Comparison of ENCODE assay signal across 23 cellular contexts in the genomic region with DNA sequence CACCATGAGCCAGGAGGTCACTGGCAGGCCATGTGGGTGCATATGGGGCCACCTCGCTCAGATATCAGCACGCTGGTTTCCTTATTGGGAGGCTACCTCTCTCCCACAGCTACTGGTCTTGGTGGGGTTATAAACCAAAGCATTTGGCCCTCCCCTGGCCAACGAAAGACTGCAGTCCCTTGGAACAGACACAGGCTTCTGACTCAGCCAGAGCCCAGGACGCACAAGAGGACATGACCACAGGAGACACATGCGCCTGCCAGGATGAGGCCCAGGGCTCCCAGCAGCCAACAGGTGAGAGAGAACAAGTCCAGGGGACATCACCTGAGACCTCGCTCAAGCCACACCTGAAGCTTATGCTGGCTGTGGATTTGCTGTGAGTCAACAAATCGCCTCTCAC. TPM values are rescaled to one million over a fixed set of nuclear protein-coding genes. Genes with fewer than 3 reads are reported as not detected.
DNase-seq lines count a peak whose midpoint lies in the region; ATAC-seq and TF ChIP-seq lines count a peak whose summit lies in the region.
"Had no signal": no experiment of that assay in that cellular context is flagged by ENCODE, and none has a peak within 500 bp of the region (broad histone marks: within the 10 kb centered on the region; RNA-seq: fewer than 3 reads in every experiment).

No MANE protein-coding gene starts in this region.

- ATAC-seq in activated T-helper 17 cell treated with anti-CD3 and anti-CD28 coated beads, Interleukin-2, amount 50 U/mL, for 72 hours (replicated peaks): no peak
- ATAC-seq in HG03378 (IDR thresholded peaks at IDR 0.05; ENCODE audit: unreplicated experiment): no peak
- ATAC-seq: activated T-cell treated with anti-CD3 and anti-CD28 coated beads, Interleukin-2, amount 50 U/mL, for 72 hours; left lobe of liver; SK-N-SH treated with all-trans-retinoic acid at 6 μM for 48 hours had no signal

- peak overlapping the region; percentile 68 for H3K27ac Mint-ChIP-seq in activated CD4-positive, alpha-beta T cell treated with anti-CD3 and anti-CD28 coated beads, Interleukin-2, amount 10 ng/mL, durations not matched to agents 24 days and 14 days
- no peak overlapping the region for H3K27ac Mint-ChIP-seq in HFFc6
- H3K27ac Mint-ChIP-seq in activated T-helper 17 cell treated with anti-CD3 and anti-CD28 coated beads, Interleukin-2, amount 50 U/mL, for 72 hours: peak overlapping the region; percentile 70
- H3K27ac Mint-ChIP-seq: activated naive CD8-positive, alpha-beta T cell treated with anti-CD3 and anti-CD28 coated beads for 36 hours; activated T-cell treated with anti-CD3 and anti-CD28 coated beads, Interleukin-2, amount 50 U/mL, for 72 hours; neural progenitor cell had no signal

- H3K27ac ChIP-seq in prostate gland: no peak overlapping the region
- H3K27ac ChIP-seq: neural progenitor cell, Peyer's patch, uterus had no signal

- peaks cover 33% of the 10 kb centered on the region for H3K4me1 Mint-ChIP-seq in activated CD4-positive, alpha-beta T cell treated with anti-CD3 and anti-CD28 coated beads, Interleukin-2, amount 10 ng/mL, durations not matched to agents 24 days and 14 days
- H3K4me1 Mint-ChIP-seq in HFFc6 (ENCODE audit: low read depth): peaks cover 14% of the 10 kb centered on the region
- H3K4me1 Mint-ChIP-seq in activated T-helper 17 cell treated with anti-CD3 and anti-CD28 coated beads, Interleukin-2, amount 50 U/mL, for 72 hours: peaks cover 7% of the 10 kb centered on the region
- H3K4me1 Mint-ChIP-seq: activated naive CD8-positive, alpha-beta T cell treated with anti-CD3 and anti-CD28 coated beads for 36 hours had no signal

- no peak for TF ChIP-seq POLR2A in prostate gland (IDR thresholded peaks at IDR 0.05)

- no peak for DNase-seq in activated CD4-positive, alpha-beta T cell treated with anti-CD3 and anti-CD28 coated beads, Interleukin-2, amount 10 ng/mL, durations not matched to agents 24 days and 14 days
- no peak for DNase-seq in activated CD4-positive, alpha-beta T cell treated with anti-CD3 and anti-CD28 coated beads for 1 hour
- DNase-seq in HFFc6 (peak; percentile 40), posterior vena cava (ENCODE audit: low spot score) (peak; percentile 50), DMS 273 (lab: John Stamatoyannopoulos, UW; ENCODE audit: unreplicated experiment) (no peak), prostate gland (ENCODE audit: low spot score) (no peak)
- DNase-seq: activated CD4-positive, CD25-positive, alpha-beta regulatory T cell; activated naive CD8-positive, alpha-beta T cell treated with anti-CD3 and anti-CD28 coated beads for 36 hours; activated T-cell treated with anti-CD3 and anti-CD28 coated beads, Interleukin-2, amount 50 U/mL, for 72 hours; effector CD8-positive, alpha-beta T cell; KG1; NCI-H1092; NCI-H1930; NCI-H226; stimulated activated CD4-positive, alpha-beta T cell treated with anti-CD3 and anti-CD28 coated beads, Interleukin-12 subunit alpha, Interleukin-12 subunit beta, amount 100 ng/mL, for 4 hours; T1000; uterus had no signal

- no peaks in the 10 kb centered on the region for H3K4me1 ChIP-seq in prostate gland (replicated peaks)
- H3K4me1 ChIP-seq: uterus had no signal

- no peak overlapping the region for H3K4me3 ChIP-seq in prostate gland
- H3K4me3 ChIP-seq: neural progenitor cell, Peyer's patch, uterus had no signal

- intact Hi-C loops in activated CD4-positive, alpha-beta T cell treated with anti-CD3 and anti-CD28 coated beads, Interleukin-2, amount 10 ng/mL, durations not matched to agents 24 days and 14 days (cut with micrococcal nuclease): loop anchor here (5.0 kb wide), 1 partner anchor 61 kb away; no protein-coding TSS in a partner anchor
- intact Hi-C loops in posterior vena cava (cut with DNase I) (no loop called here), prostate gland (cut with DNase I) (loop anchor here (10.0 kb wide), 1 partner anchor 464 kb away; no protein-coding TSS in a partner anchor)

- H3K4me3 Mint-ChIP-seq in activated CD4-positive, alpha-beta T cell treated with anti-CD3 and anti-CD28 coated beads, Interleukin-2, amount 10 ng/mL, durations not matched to agents 24 days and 14 days: no peak overlapping the region
- no peak overlapping the region for H3K4me3 Mint-ChIP-seq in HFFc6
- no peak overlapping the region for H3K4me3 Mint-ChIP-seq in activated T-helper 17 cell treated with anti-CD3 and anti-CD28 coated beads, Interleukin-2, amount 50 U/mL, for 72 hours
- H3K4me3 Mint-ChIP-seq: activated naive CD8-positive, alpha-beta T cell treated with anti-CD3 and anti-CD28 coated beads for 36 hours; activated T-cell treated with anti-CD3 and anti-CD28 coated beads, Interleukin-2, amount 50 U/mL, for 72 hours; neural progenitor cell had no signal

- H3K36me3 Mint-ChIP-seq in activated CD4-positive, alpha-beta T cell treated with anti-CD3 and anti-CD28 coated beads, Interleukin-2, amount 10 ng/mL, durations not matched to agents 24 days and 14 days (ENCODE audit: low read depth): peaks cover 21% of the 10 kb centered on the region
- H3K36me3 Mint-ChIP-seq in HFFc6 (ENCODE audit: low read depth): peaks cover 7% of the 10 kb centered on the region; the same call in 1 of the 2 replicates
- H3K36me3 Mint-ChIP-seq in activated T-helper 17 cell treated with anti-CD3 and anti-CD28 coated beads, Interleukin-2, amount 50 U/mL, for 72 hours (ENCODE audit: low read depth): peaks cover 12% of the 10 kb centered on the region

- H3K9me3 Mint-ChIP-seq in activated CD4-positive, alpha-beta T cell treated with anti-CD3 and anti-CD28 coated beads, Interleukin-2, amount 10 ng/mL, durations not matched to agents 24 days and 14 days: no peaks in the 10 kb centered on the region
- H3K9me3 Mint-ChIP-seq in HFFc6: no peaks in the 10 kb centered on the region
- H3K9me3 Mint-ChIP-seq in activated T-helper 17 cell treated with anti-CD3 and anti-CD28 coated beads, Interleukin-2, amount 50 U/mL, for 72 hours: no peaks in the 10 kb centered on the region
- H3K9me3 Mint-ChIP-seq: activated T-cell treated with anti-CD3 and anti-CD28 coated beads, Interleukin-2, amount 50 U/mL, for 72 hours had no signal

- no peaks in the 10 kb centered on the region for H3K36me3 ChIP-seq in prostate gland
- H3K36me3 ChIP-seq: neural progenitor cell, Peyer's patch, uterus had no signal

- no peaks in the 10 kb centered on the region for H3K9me3 ChIP-seq in prostate gland
- H3K9me3 ChIP-seq: Peyer's patch, uterus had no signal

- TF ChIP-seq CTCF in HFFc6 (IDR thresholded peaks at IDR 0.05): 0 out of 2 replicates have a peak, but pooled peaks have one; percentile 14
- TF ChIP-seq CTCF in prostate gland (IDR thresholded peaks at IDR 0.05): no peak

- H3K27me3 Mint-ChIP-seq in activated CD4-positive, alpha-beta T cell treated with anti-CD3 and anti-CD28 coated beads, Interleukin-2, amount 10 ng/mL, durations not matched to agents 24 days and 14 days: no peaks in the 10 kb centered on the region
- peaks cover 7% of the 10 kb centered on the region for H3K27me3 Mint-ChIP-seq in HFFc6 (ENCODE audit: insufficient read depth)
- no peaks in the 10 kb centered on the region for H3K27me3 Mint-ChIP-seq in activated T-helper 17 cell treated with anti-CD3 and anti-CD28 coated beads, Interleukin-2, amount 50 U/mL, for 72 hours
- H3K27me3 Mint-ChIP-seq: activated naive CD8-positive, alpha-beta T cell treated with anti-CD3 and anti-CD28 coated beads for 36 hours had no signal

- no peaks in the 10 kb centered on the region for H3K27me3 ChIP-seq in prostate gland (replicated peaks; ENCODE audit: insufficient read depth)
- H3K27me3 ChIP-seq: neural progenitor cell, Peyer's patch, uterus had no signal

- WGBS in prostate gland: 77% methylated on average over 7 of the region's 7 CpGs

RNA-seq across cellular contexts. Expression of a gene that starts 13.8 kb away (rescaled TPM):
- total RNA-seq in activated CD4-positive, alpha-beta T cell treated with anti-CD3 and anti-CD28 coated beads, Interleukin-2, amount 10 ng/mL, durations not matched to agents 24 days and 14 days: 20.0 and 21.0 TPM in 2 replicates
- 1 to 10 TPM; 5.0 to 6.8 (median 6.0) TPM for total RNA-seq in HFFc6 (2021; fragmentation: NEBNext Ultra II Directional; extraction: Animal tissue kit (Norgen Biotek cat#: 25700))
- 10 to 100 TPM; 21.5 to 35.7 TPM for total RNA-seq in activated T-helper 17 cell treated with anti-CD3 and anti-CD28 coated beads, Interleukin-2, amount 50 U/mL, for 72 hours
- total RNA-seq in posterior vena cava (1 to 10 TPM; 6.9 to 7.7 TPM), prostate gland (10 to 100 TPM; 11.4 to 32.2 TPM)

Comparison
In these comparisons a context has a peak if more than half of its experiments do, and no peak if none do; other contexts are left out.
1. DNase-seq: peak in HFFc6 (single experiment) and posterior vena cava (single experiment); none in activated CD4-positive, alpha-beta T cell treated with anti-CD3 and anti-CD28 coated beads, Interleukin-2, amount 10 ng/mL, durations not matched to agents 24 days and 14 days (single experiment), activated CD4-positive, alpha-beta T cell treated with anti-CD3 and anti-CD28 coated beads for 1 hour (single experiment), DMS 273 (single experiment) and prostate gland (single experiment).
2. intact Hi-C loops: an anchor here in activated CD4-positive, alpha-beta T cell treated with anti-CD3 and anti-CD28 coated beads, Interleukin-2, amount 10 ng/mL, durations not matched to agents 24 days and 14 days (5.0 kb wide) and prostate gland (10.0 kb wide); none called in posterior vena cava.